In the genomic region with DNA sequence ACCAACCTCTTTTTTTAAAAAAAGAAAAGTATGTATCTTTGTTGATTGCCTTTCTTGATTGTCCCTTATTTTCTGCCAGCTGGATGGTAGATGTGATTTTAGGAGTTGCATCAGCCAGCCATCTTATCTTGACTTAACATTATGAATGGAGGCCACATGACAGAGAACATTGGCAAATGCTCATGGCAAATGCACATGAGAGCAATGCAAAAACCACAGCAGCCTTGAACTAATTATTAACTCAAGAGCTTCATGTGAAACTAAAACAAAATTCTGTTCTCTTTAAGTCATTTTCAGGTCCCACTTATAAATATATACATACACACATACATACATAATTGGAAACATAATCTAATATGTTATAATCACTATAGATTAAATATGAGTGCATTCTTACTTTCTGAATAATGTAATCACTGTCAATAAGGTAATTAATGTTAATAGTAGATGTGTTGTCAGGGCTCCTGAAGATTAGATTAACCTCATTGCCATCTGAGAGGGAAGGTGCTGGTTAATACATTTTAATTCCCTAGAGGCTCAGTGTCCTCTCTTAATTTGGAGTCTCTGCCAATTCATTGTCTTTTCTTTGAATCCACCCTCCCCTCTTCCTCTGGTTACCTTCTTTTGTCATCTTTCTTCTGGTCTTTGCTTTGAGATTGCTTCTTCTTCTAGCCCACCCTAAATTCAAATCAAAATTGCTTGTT, we compare ENCODE assay signal across 16 cellular contexts.
DNase-seq lines count a peak whose midpoint lies in the region; ATAC-seq and TF ChIP-seq lines count a peak whose summit lies in the region.
"Had no signal": no experiment of that assay in that cellular context is flagged by ENCODE, and none has a peak within 500 bp of the region (broad histone marks: within the 10 kb centered on the region; RNA-seq: fewer than 3 reads in every experiment).

No MANE protein-coding gene starts in this region.

- H3K27ac Mint-ChIP-seq in Calu3 (ENCODE audit: unreplicated experiment): no peak overlapping the region
- H3K27ac Mint-ChIP-seq: brain; CD4-positive, alpha-beta T cell; stimulated activated naive CD8-positive, alpha-beta T cell treated with anti-CD3 and anti-CD28 coated beads, Interleukin-15, Interleukin-2, amounts not matched to agents 100 ng/mL and 50 ng/mL, for 24 hours had no signal

- peak; percentile 30 for DNase-seq in D341Med (ENCODE audit: low spot score)
- DNase-seq in NCI-H82 (lab: John Stamatoyannopoulos, UW): peak; percentile 85
- DNase-seq in foreskin melanocyte: no peak
- DNase-seq in GM13977 (ENCODE audit: low spot score): no peak
- no peak for DNase-seq in stimulated activated CD4-positive, alpha-beta T cell treated with anti-CD3 and anti-CD28 coated beads, Interleukin-12 subunit alpha, Interleukin-12 subunit beta, amount 100 ng/mL, for 4 hours
- DNase-seq in Calu3: no peak
- DNase-seq: 8988T; activated gamma-delta T cell treated with Interleukin-2 at 50 U/mL for 16 hours; CD4-positive, alpha-beta T cell; foreskin keratinocyte; NCI-H1417; NCI-H345 had no signal

- CTCF ChIA-PET in Calu3 (lab: Charles Lee): no interaction called here

- TF ChIP-seq CTCF in GM13977 (IDR thresholded peaks at IDR 0.05; ENCODE audit: extremely low read depth, insufficient read depth, missing control alignments) (no peak), Calu3 (IDR thresholded peaks at IDR 0.05; ENCODE audit: unreplicated experiment) (no peak)

- in situ Hi-C loops in GM13977 (cut with MboI; ENCODE audit: low pct_unique_long_range_greater_than_20kb, low sequenced_read_pairs, unreplicated experiment): no loop called here

- peak; percentile 86 for ATAC-seq in GM19395 (IDR thresholded peaks at IDR 0.05; ENCODE audit: unreplicated experiment)
- ATAC-seq in HG02943 (IDR thresholded peaks at IDR 0.05; ENCODE audit: low read depth, unreplicated experiment): peak; percentile 90
- ATAC-seq: foreskin keratinocyte had no signal

- no peak overlapping the region for H3K4me3 Mint-ChIP-seq in Calu3 (ENCODE audit: low read depth, unreplicated experiment)
- H3K4me3 Mint-ChIP-seq: brain; CD4-positive, alpha-beta T cell; stimulated activated naive CD8-positive, alpha-beta T cell treated with anti-CD3 and anti-CD28 coated beads, Interleukin-15, Interleukin-2, amounts not matched to agents 100 ng/mL and 50 ng/mL, for 24 hours had no signal

- no peaks in the 10 kb centered on the region for H3K27me3 Mint-ChIP-seq in Calu3 (ENCODE audit: unreplicated experiment)
- H3K27me3 Mint-ChIP-seq: brain; CD4-positive, alpha-beta T cell; stimulated activated naive CD8-positive, alpha-beta T cell treated with anti-CD3 and anti-CD28 coated beads, Interleukin-15, Interleukin-2, amounts not matched to agents 100 ng/mL and 50 ng/mL, for 24 hours had no signal

- no TSS peak for BruUV-seq in Calu3 (replicated peaks; lab: Mats Ljungman, UMichigan)

- H3K4me1 Mint-ChIP-seq in Calu3 (ENCODE audit: low read depth, unreplicated experiment): no peaks in the 10 kb centered on the region

- H3K9me3 Mint-ChIP-seq in Calu3 (ENCODE audit: low read depth, unreplicated experiment): peaks cover 3% of the 10 kb centered on the region
- H3K9me3 Mint-ChIP-seq: CD4-positive, alpha-beta T cell; stimulated activated naive CD8-positive, alpha-beta T cell treated with anti-CD3 and anti-CD28 coated beads, Interleukin-15, Interleukin-2, amounts not matched to agents 100 ng/mL and 50 ng/mL, for 24 hours had no signal

- no peaks in the 10 kb centered on the region for H3K36me3 Mint-ChIP-seq in Calu3 (ENCODE audit: insufficient read depth, unreplicated experiment)
- H3K36me3 Mint-ChIP-seq: brain had no signal

- intact Hi-C loops in Calu3 (cut with micrococcal nuclease; ENCODE audit: unreplicated experiment): no loop called here

Comparison
In these comparisons a context has a peak if more than half of its experiments do, and no peak if none do; other contexts are left out.
1. DNase-seq: peak in D341Med (single experiment) and NCI-H82 (single experiment); none in foreskin melanocyte (single experiment), GM13977 (single experiment), stimulated activated CD4-positive, alpha-beta T cell treated with anti-CD3 and anti-CD28 coated beads, Interleukin-12 subunit alpha, Interleukin-12 subunit beta, amount 100 ng/mL, for 4 hours (single experiment) and Calu3 (single experiment).